8 cellular contexts compared by ENCODE assay signal in genomic region chrX:40105016-40105790, GRCh38. TPM values are rescaled to one million over a fixed set of nuclear protein-coding genes. Genes with fewer than 3 reads are reported as not detected.
A peak's percentile ranks its signal among the peaks of the same experiment; 100 is the strongest.
DNase-seq lines count a peak whose midpoint lies in the region; ATAC-seq and TF ChIP-seq lines count a peak whose summit lies in the region.

No MANE protein-coding gene starts in this region.

- 16% methylated on average over 26 of the region's 85 CpGs; no CpG with 5 or more reads in 1 of the 2 experiments for WGBS in IMR-90 (ENCODE audit: extremely low coverage in 2 of 2, insufficient read length in 1 of 2), 2 experiments

- H3K4me3 ChIP-seq in GM12864 (ENCODE audit: low read depth, low read length) (peak overlapping the region; percentile 54), IMR-90 (ENCODE audit: insufficient read depth, low read depth, low read length) (peak overlapping the region; percentile 38), left ventricle myocardium inferior (peak overlapping the region; percentile 72)

- H3K4me3 Mint-ChIP-seq in activated T-helper 17 cell treated with anti-CD3 and anti-CD28 coated beads, Interleukin-2, amount 50 U/mL, for 72 hours: peak overlapping the region; percentile 84

- H3K4me1 Mint-ChIP-seq in activated T-helper 17 cell treated with anti-CD3 and anti-CD28 coated beads, Interleukin-2, amount 50 U/mL, for 72 hours: no peaks in the 10 kb centered on the region

- H4K20me1 ChIP-seq in IMR-90 (ENCODE audit: insufficient read depth, low read length): no peaks in the 10 kb centered on the region

- H3K36me3 ChIP-seq in IMR-90 (ENCODE audit: control insufficient read depth, insufficient read depth, low read length) (no peaks in the 10 kb centered on the region), left ventricle myocardium inferior (no peaks in the 10 kb centered on the region)

- no peak overlapping the region for H2BK15ac ChIP-seq in IMR-90 (ENCODE audit: low read depth, low read length)

- H3K36me3 Mint-ChIP-seq in activated T-helper 17 cell treated with anti-CD3 and anti-CD28 coated beads, Interleukin-2, amount 50 U/mL, for 72 hours (ENCODE audit: low read depth): no peaks in the 10 kb centered on the region

- dilution Hi-C loops in IMR-90 (cut with HindIII; ENCODE audit: low sequenced_read_pairs, unreplicated experiment): no loop called here

- no peak overlapping the region for H3K14ac ChIP-seq in IMR-90 (replicated peaks; ENCODE audit: low read depth, low read length)

- no peak overlapping the region; the same call in 1 of the 2 replicates for H2AK5ac ChIP-seq in IMR-90 (ENCODE audit: low read depth, low read length)

- H3K9ac ChIP-seq in IMR-90 (ENCODE audit: low read depth, low read length): peak overlapping the region; percentile 29; the same call in 1 of the 2 replicates

- CTCF ChIA-PET in IMR-90 (lab: Yijun Ruan, JAX): no interaction called here

- DNase-seq in 8988T (peak; percentile 63), GM12864 (ENCODE audit: low read depth) (no peak), IMR-90 (no peak), left ventricle myocardium inferior (peak; percentile 52), retina (peak; percentile 81), NCI-H446 (lab: John Stamatoyannopoulos, UW) (no peak), SIG-M5 treated with dmso at 0.1 percent for 504 hours (lab: John Stamatoyannopoulos, UW; ENCODE audit: unreplicated experiment) (no peak)

- peak overlapping the region; percentile 64 for H3K4me2 ChIP-seq in IMR-90 (ENCODE audit: low read depth, low read length)

- H4K5ac ChIP-seq in IMR-90 (ENCODE audit: low read depth, low read length): no peak overlapping the region

- intact Hi-C loops in IMR-90 (cut with micrococcal nuclease) (loop anchor here (5.0 kb wide), 2 partner anchors 37 to 142 kb away; no protein-coding TSS in a partner anchor), left ventricle myocardium inferior (cut with micrococcal nuclease) (no loop called here)

- no peak overlapping the region for H3K18ac ChIP-seq in IMR-90 (ENCODE audit: low read depth, low read length)

- H3K56ac ChIP-seq in IMR-90 (ENCODE audit: extremely low read depth, insufficient read depth, low read length): peak overlapping the region; percentile 6; the same call in 1 of the 2 replicates

- H2AFZ ChIP-seq in IMR-90 (replicated peaks; ENCODE audit: low read length, poor library complexity): peak overlapping the region; percentile 81

- H3K9me3 ChIP-seq in IMR-90 (ENCODE audit: control insufficient read depth, insufficient read depth, low read length) (no peaks in the 10 kb centered on the region), left ventricle myocardium inferior (replicated peaks) (no peaks in the 10 kb centered on the region)

- peak overlapping the region; percentile 27 for H2BK5ac ChIP-seq in IMR-90 (ENCODE audit: low read depth, low read length, poor library complexity, severe bottlenecking)

- H3K23ac ChIP-seq in IMR-90 (ENCODE audit: low read depth, low read length): no peak overlapping the region; the same call in 1 of the 2 replicates

- H2AK9ac ChIP-seq in IMR-90 (replicated peaks; ENCODE audit: low read depth, low read length, poor library complexity): peak overlapping the region; percentile 78

- H3K27ac ChIP-seq in IMR-90 (ENCODE audit: insufficient read depth, low read length): peak overlapping the region; percentile 57
- peak overlapping the region; percentile 97 for H3K27ac ChIP-seq in left ventricle myocardium inferior (replicated peaks)

- no peak for TF ChIP-seq CTCF in GM12864 (IDR thresholded peaks at IDR 0.05; ENCODE audit: low read depth, low read length, missing control alignments)
- TF ChIP-seq CTCF in IMR-90 (conservative IDR thresholded peaks at IDR 0.05; ENCODE audit: low read depth, low read length): no peak
- TF ChIP-seq CTCF in left ventricle myocardium inferior (IDR thresholded peaks at IDR 0.05; ENCODE audit: borderline replicate concordance): no peak

- TF ChIP-seq POLR2A in IMR-90 (IDR thresholded peaks at IDR 0.05; ENCODE audit: low read depth, low read length): no peak; the same call in 1 of the 2 replicates

- in situ Hi-C loops in IMR-90 (cut with MboI; ENCODE audit: low sequenced_read_pairs): loop anchor here (5.0 kb wide), 1 partner anchor 67 kb away; no protein-coding TSS in a partner anchor

- TF ChIP-seq RAD21 in IMR-90 (IDR thresholded peaks at IDR 0.05; ENCODE audit: low read length): no peak

- no peaks in the 10 kb centered on the region; a peak in 1 of 4 replicates for H3K79me1 ChIP-seq in IMR-90 (ENCODE audit: low read depth in 1 of 2, low read length in 2 of 2)

- H3K27ac Mint-ChIP-seq in activated T-helper 17 cell treated with anti-CD3 and anti-CD28 coated beads, Interleukin-2, amount 50 U/mL, for 72 hours: no peak overlapping the region

- H3K4me1 ChIP-seq in IMR-90 (ENCODE audit: control insufficient read depth, insufficient read depth, low read length) (peaks cover 8% of the 10 kb centered on the region; the same call in 1 of the 2 replicates), left ventricle myocardium inferior (peaks cover 34% of the 10 kb centered on the region)

- no peaks in the 10 kb centered on the region for H3K9me3 Mint-ChIP-seq in activated T-helper 17 cell treated with anti-CD3 and anti-CD28 coated beads, Interleukin-2, amount 50 U/mL, for 72 hours

- H2BK120ac ChIP-seq in IMR-90 (ENCODE audit: low read depth, low read length): 0 out of 2 replicates have a peak overlapping the region, but pooled peaks have one; percentile 0

- peak; percentile 40 for ATAC-seq in IMR-90 (ENCODE audit: low read depth)
- peak; percentile 53 for ATAC-seq in activated T-helper 17 cell treated with anti-CD3 and anti-CD28 coated beads, Interleukin-2, amount 50 U/mL, for 72 hours (replicated peaks)

- H2BK20ac ChIP-seq in IMR-90 (ENCODE audit: low read depth, low read length): no peak overlapping the region

- H3K27me3 ChIP-seq in IMR-90 (ENCODE audit: control insufficient read depth, insufficient read depth, low read length): peaks cover 4% of the 10 kb centered on the region; the same call in 1 of the 2 replicates
- no peaks in the 10 kb centered on the region for H3K27me3 ChIP-seq in left ventricle myocardium inferior (ENCODE audit: low read depth)

- no peaks in the 10 kb centered on the region for H3K9me1 ChIP-seq in IMR-90 (ENCODE audit: insufficient read depth, low read length)

- no peaks in the 10 kb centered on the region for H3K27me3 Mint-ChIP-seq in activated T-helper 17 cell treated with anti-CD3 and anti-CD28 coated beads, Interleukin-2, amount 50 U/mL, for 72 hours

- no peak overlapping the region for H4K91ac ChIP-seq in IMR-90 (ENCODE audit: insufficient read depth, low read depth, low read length)

- H4K8ac ChIP-seq in IMR-90 (ENCODE audit: low read depth in 2 of 2, low read length in 2 of 2): peak overlapping the region in 1 of 2 experiments; percentile 48; a peak in 1 of 4 replicates

- POLR2A ChIA-PET in IMR-90 (lab: Charles Lee; ENCODE audit: unreplicated experiment): no interaction called here

- BruUV-seq in IMR-90 (replicated peaks; lab: Mats Ljungman, UMichigan): no TSS peak

- H3K4ac ChIP-seq in IMR-90 (ENCODE audit: low read depth, low read length): no peak overlapping the region; the same call in 1 of the 2 replicates

TF ChIP-seq in IMR-90, 13 proteins besides CTCF, POLR2A, EP300 and RAD21:
- no peak for TF ChIP-seq MXI1 (IDR thresholded peaks at IDR 0.05; ENCODE audit: borderline replicate concordance, low read depth, low read length)
- TF ChIP-seq BHLHE40 (IDR thresholded peaks at IDR 0.05; ENCODE audit: low read depth, low read length): 0 out of 2 replicates have a peak, but pooled peaks have one; percentile 30
- TF ChIP-seq ELK1 (IDR thresholded peaks at IDR 0.05; ENCODE audit: borderline replicate concordance, low read depth, low read length): no peak

RNA-seq across cellular contexts. Expression of gene BCOR, which starts 7.4 kb away (rescaled TPM):
- 7.5 and 8.9 TPM in 2 replicates for total RNA-seq in IMR-90 (2012; rRNA removed)
- 7.9 and 9.0 TPM in 2 replicates for polyA plus RNA-seq in IMR-90 (2012; rRNA removed)
- polyA plus RNA-seq in IMR-90 (2012; cell fraction: cytosol; rRNA removed): 5.3 and 6.2 TPM in 2 replicates
- polyA plus RNA-seq in IMR-90 (2012; cell fraction: nucleus; rRNA removed; ENCODE audit: low replicate concordance): 7.8 and 17.4 TPM in 2 replicates
- 10 to 100 TPM; 38.9 to 63.2 TPM for total RNA-seq in activated T-helper 17 cell treated with anti-CD3 and anti-CD28 coated beads, Interleukin-2, amount 50 U/mL, for 72 hours
- 15.1 TPM for total RNA-seq in left ventricle myocardium inferior

Comparison
In these comparisons a context has a peak if more than half of its experiments do, and no peak if none do; other contexts are left out.
1. DNase-seq: peak in 8988T (single experiment), left ventricle myocardium inferior (single experiment) and retina (single experiment); none in GM12864 (single experiment), IMR-90 (single experiment), NCI-H446 (0 of 2) and SIG-M5 treated with dmso at 0.1 percent for 504 hours (single experiment).
2. Peak in every context shown above with its lines, with median percentiles within 50 percentile points of each other: H3K4me3 ChIP-seq.